Comparison of ENCODE assay signal across 19 cellular contexts in genomic region chr4:89528525-89529133, GRCh38.
DNase-seq lines count a peak whose midpoint lies in the region; ATAC-seq and TF ChIP-seq lines count a peak whose summit lies in the region.
"Had no signal": no experiment of that assay in that cellular context is flagged by ENCODE, and none has a peak within 500 bp of the region (broad histone marks: within the 10 kb centered on the region; RNA-seq: fewer than 3 reads in every experiment).

No MANE protein-coding gene starts in this region.

- H3K27ac ChIP-seq in uterus (no peak overlapping the region), WERI-Rb-1 (no peak overlapping the region)
- H3K27ac ChIP-seq: PC-9, SJSA1 had no signal

- no peaks in the 10 kb centered on the region for H3K9me3 Mint-ChIP-seq in activated naive CD4-positive, alpha-beta T cell treated with anti-CD3 and anti-CD28 coated beads, Interleukin-2, amount 50 U/mL, for 24 hours
- H3K9me3 Mint-ChIP-seq in activated CD8-positive, alpha-beta T cell treated with anti-CD3 and anti-CD28 coated beads, Interleukin-2, amount 10 ng/mL, durations not matched to agents 7 days and 5 days (ENCODE audit: insufficient read depth) = no peaks in the 10 kb centered on the region
- peaks cover 0 to 3% (median 0%) of the 10 kb centered on the region in 9 donors for H3K9me3 Mint-ChIP-seq in naive thymus-derived CD8-positive, alpha-beta T cell
- H3K9me3 Mint-ChIP-seq: H9 had no signal

- TF ChIP-seq POLR2A in uterus (IDR thresholded peaks at IDR 0.05) = no peak

- no peaks in the 10 kb centered on the region for H3K36me3 ChIP-seq in uterus
- H3K36me3 ChIP-seq in WERI-Rb-1 = no peaks in the 10 kb centered on the region
- H3K36me3 ChIP-seq: SJSA1 had no signal

- no peak for TF ChIP-seq CTCF in uterus (IDR thresholded peaks at IDR 0.05)
- no peak for TF ChIP-seq CTCF in WERI-Rb-1 (IDR thresholded peaks at IDR 0.05; ENCODE audit: low read depth, low read length)

- CTCF ChIA-PET in activated CD8-positive, alpha-beta T cell treated with anti-CD3 and anti-CD28 coated beads, Interleukin-2, amount 10 ng/mL, durations not matched to agents 7 days and 5 days (lab: Charles Lee) = interaction anchor here (1.4 kb wide), 1 partner anchor 43 kb away, joined by 3 read pairs; no protein-coding TSS in a partner anchor

- in situ Hi-C loops in KBM-7 (cut with MboI; ENCODE audit: low pct_unique_long_range_greater_than_20kb, low sequenced_read_pairs) = no loop called here

- H3K27me3 ChIP-seq in uterus (no peaks in the 10 kb centered on the region), WERI-Rb-1 (ENCODE audit: insufficient read depth, low read depth, severe bottlenecking) (no peaks in the 10 kb centered on the region)
- H3K27me3 ChIP-seq: SJSA1 had no signal

- peak overlapping the region; percentile 4 for H3K27ac Mint-ChIP-seq in activated naive CD4-positive, alpha-beta T cell treated with anti-CD3 and anti-CD28 coated beads, Interleukin-2, amount 50 U/mL, for 24 hours
- no peak overlapping the region for H3K27ac Mint-ChIP-seq in activated CD8-positive, alpha-beta T cell treated with anti-CD3 and anti-CD28 coated beads, Interleukin-2, amount 10 ng/mL, durations not matched to agents 7 days and 5 days
- peak overlapping the region in 4 of 10 donors; percentile 6 to 73 (median 30) for H3K27ac Mint-ChIP-seq in naive thymus-derived CD8-positive, alpha-beta T cell
- H3K27ac Mint-ChIP-seq: CD14-positive monocyte, H9 had no signal

- no peaks in the 10 kb centered on the region for H3K4me1 ChIP-seq in uterus
- H3K4me1 ChIP-seq: SJSA1 had no signal

- no peak for DNase-seq in activated naive CD4-positive, alpha-beta T cell treated with Interleukin-2 at 50 U/mL for 16 hours
- DNase-seq in KBM-7 (peak; percentile 17), nucleus accumbens (lab: John Stamatoyannopoulos, UW) (no peak), uterus (no peak), WERI-Rb-1 (no peak)
- peak; percentile 60 for DNase-seq in activated CD8-positive, alpha-beta T cell treated with anti-CD3 and anti-CD28 coated beads, Interleukin-2, amount 10 ng/mL, durations not matched to agents 7 days and 5 days
- peak in 5 of 10 donors; percentile 19 to 59 (median 38) for DNase-seq in naive thymus-derived CD8-positive, alpha-beta T cell
- DNase-seq: Calu3, DMS53, H9, IMR-90, NCI-H1436, NCI-H2029 treated with DMSO at 0.1 percent for 48 hours, NCI-H510A, NCI-H774, PC-9 had no signal

- peaks cover 11% of the 10 kb centered on the region for H3K4me1 Mint-ChIP-seq in activated naive CD4-positive, alpha-beta T cell treated with anti-CD3 and anti-CD28 coated beads, Interleukin-2, amount 50 U/mL, for 24 hours
- H3K4me1 Mint-ChIP-seq in activated CD8-positive, alpha-beta T cell treated with anti-CD3 and anti-CD28 coated beads, Interleukin-2, amount 10 ng/mL, durations not matched to agents 7 days and 5 days (ENCODE audit: low read depth) = peaks cover 15% of the 10 kb centered on the region
- H3K4me1 Mint-ChIP-seq in naive thymus-derived CD8-positive, alpha-beta T cell = peaks cover 5 to 20% (median 15%) of the 10 kb centered on the region in 4 donors
- H3K4me1 Mint-ChIP-seq: CD14-positive monocyte, H9 had no signal

- H3K4me3 Mint-ChIP-seq in activated naive CD4-positive, alpha-beta T cell treated with anti-CD3 and anti-CD28 coated beads, Interleukin-2, amount 50 U/mL, for 24 hours = peak overlapping the region; percentile 17
- no peak overlapping the region for H3K4me3 Mint-ChIP-seq in activated CD8-positive, alpha-beta T cell treated with anti-CD3 and anti-CD28 coated beads, Interleukin-2, amount 10 ng/mL, durations not matched to agents 7 days and 5 days
- H3K4me3 Mint-ChIP-seq in naive thymus-derived CD8-positive, alpha-beta T cell = peak overlapping the region in 8 of 10 donors; percentile 8 to 62 (median 36)
- H3K4me3 Mint-ChIP-seq: CD14-positive monocyte, H9 had no signal

- H3K4me3 ChIP-seq in uterus (no peak overlapping the region), WERI-Rb-1 (ENCODE audit: low read depth, low read length) (no peak overlapping the region)
- H3K4me3 ChIP-seq: PC-9, SJSA1 had no signal

- H3K9me3 ChIP-seq in uterus = no peaks in the 10 kb centered on the region
- H3K9me3 ChIP-seq in WERI-Rb-1 (ENCODE audit: severe bottlenecking) = no peaks in the 10 kb centered on the region
- H3K9me3 ChIP-seq: SJSA1 had no signal

- H3K27me3 Mint-ChIP-seq in activated naive CD4-positive, alpha-beta T cell treated with anti-CD3 and anti-CD28 coated beads, Interleukin-2, amount 50 U/mL, for 24 hours = peaks cover 25% of the 10 kb centered on the region
- H3K27me3 Mint-ChIP-seq in activated CD8-positive, alpha-beta T cell treated with anti-CD3 and anti-CD28 coated beads, Interleukin-2, amount 10 ng/mL, durations not matched to agents 7 days and 5 days (ENCODE audit: low read depth) = peaks cover 55% of the 10 kb centered on the region
- H3K27me3 Mint-ChIP-seq in naive thymus-derived CD8-positive, alpha-beta T cell = peaks cover 23 to 59% (median 35%) of the 10 kb centered on the region in 5 donors

- intact Hi-C loops in uterus (cut with DNase I; ENCODE audit: low total_unique reads) = no loop called here

- POLR2A ChIA-PET in activated CD8-positive, alpha-beta T cell treated with anti-CD3 and anti-CD28 coated beads, Interleukin-2, amount 10 ng/mL, durations not matched to agents 7 days and 5 days (lab: Charles Lee) = interaction anchor here (0.7 kb wide), 1 partner anchor 878 kb away, joined by 3 read pairs; no protein-coding TSS in a partner anchor
- POLR2A ChIA-PET in naive thymus-derived CD8-positive, alpha-beta T cell (lab: Charles Lee) = interaction anchor here (0.6 kb wide), 1 partner anchor 1072 kb away, joined by 3 read pairs; the partner anchor contains the start of gene HERC5

- peak; percentile 80 for ATAC-seq in activated CD8-positive, alpha-beta T cell treated with anti-CD3 and anti-CD28 coated beads, Interleukin-2, amount 10 ng/mL, durations not matched to agents 7 days and 5 days
- peak; percentile 60 to 94 for ATAC-seq in naive thymus-derived CD8-positive, alpha-beta T cell

- no peaks in the 10 kb centered on the region for H3K36me3 Mint-ChIP-seq in activated naive CD4-positive, alpha-beta T cell treated with anti-CD3 and anti-CD28 coated beads, Interleukin-2, amount 50 U/mL, for 24 hours
- H3K36me3 Mint-ChIP-seq in activated CD8-positive, alpha-beta T cell treated with anti-CD3 and anti-CD28 coated beads, Interleukin-2, amount 10 ng/mL, durations not matched to agents 7 days and 5 days (ENCODE audit: low read depth) = peaks cover 2% of the 10 kb centered on the region
- H3K36me3 Mint-ChIP-seq in naive thymus-derived CD8-positive, alpha-beta T cell = no peaks in the 10 kb centered on the region
- H3K36me3 Mint-ChIP-seq: CD14-positive monocyte had no signal

Comparison
In these comparisons a context has a peak if more than half of its experiments do, and no peak if none do; other contexts are left out.
1. DNase-seq: peak in KBM-7 (single experiment) and activated CD8-positive, alpha-beta T cell treated with anti-CD3 and anti-CD28 coated beads, Interleukin-2, amount 10 ng/mL, durations not matched to agents 7 days and 5 days (single experiment); none in activated naive CD4-positive, alpha-beta T cell treated with Interleukin-2 at 50 U/mL for 16 hours (single experiment), nucleus accumbens (0 of 56), uterus (0 of 2) and WERI-Rb-1 (single experiment).